Comparison of ENCODE assay signal across 13 cellular contexts in the genomic region with DNA sequence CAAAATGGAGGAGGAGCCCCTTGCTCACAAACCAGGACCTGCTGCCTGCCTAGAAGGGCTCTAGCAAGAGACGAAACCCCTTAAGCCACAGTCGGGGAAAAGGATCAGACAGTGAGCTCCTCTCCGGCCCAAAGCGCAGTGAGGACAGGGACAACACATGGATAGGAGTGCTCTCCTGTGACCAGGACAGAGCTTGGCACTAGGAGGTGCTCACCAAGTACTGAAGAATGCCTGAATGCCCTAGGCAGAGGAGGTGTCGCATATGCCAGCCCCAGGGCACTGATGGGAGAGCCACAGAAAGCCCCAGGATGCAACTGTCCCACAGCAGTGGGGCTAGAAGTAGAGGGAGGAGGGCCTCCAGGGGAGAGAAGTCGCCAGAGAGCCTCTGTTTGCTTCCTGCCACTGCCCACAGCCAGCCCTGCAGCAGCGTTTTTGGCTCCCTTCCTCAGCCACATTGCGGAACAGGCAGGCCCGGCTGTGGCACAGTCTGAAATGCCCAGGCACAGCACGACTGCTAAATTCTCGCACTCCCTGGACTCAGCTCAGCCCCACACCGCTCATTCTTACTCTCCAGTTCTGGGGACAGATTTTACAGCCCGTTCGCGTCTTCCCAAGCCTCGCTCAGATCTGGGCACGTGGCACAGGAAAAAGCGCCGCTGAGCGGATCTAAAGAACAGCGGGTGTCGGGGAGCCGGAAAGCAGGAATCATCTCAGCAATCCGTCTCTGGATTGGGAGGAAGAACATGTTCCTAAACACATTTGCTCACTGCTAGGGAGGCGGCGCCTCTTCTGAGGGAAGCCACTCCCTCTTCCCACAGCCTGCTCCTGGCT.
A peak's percentile ranks its signal among the peaks of the same experiment; 100 is the strongest.
DNase-seq lines count a peak whose midpoint lies in the region; TF ChIP-seq lines count a peak whose summit lies in the region.
"Had no signal": no experiment of that assay in that cellular context is flagged by ENCODE, and none has a peak within 500 bp of the region (broad histone marks: within the 10 kb centered on the region; RNA-seq: fewer than 3 reads in every experiment).

No MANE protein-coding gene starts in this region.

- peaks cover 3% of the 10 kb centered on the region for H3K9me3 Mint-ChIP-seq in neural crest cell
- H3K9me3 Mint-ChIP-seq: activated B cell treated with CpG ODN at 0.5 μM for 24 hours had no signal

- H3K4me1 Mint-ChIP-seq in neural crest cell: peaks cover 39% of the 10 kb centered on the region
- H3K4me1 Mint-ChIP-seq: activated B cell treated with CpG ODN at 0.5 μM for 24 hours, naive B cell had no signal

- no peak overlapping the region for H3K4me3 Mint-ChIP-seq in neural crest cell
- H3K4me3 Mint-ChIP-seq: activated B cell treated with CpG ODN at 0.5 μM for 24 hours, naive B cell had no signal

- TF ChIP-seq CTCF in epithelial cell of proximal tubule (conservative IDR thresholded peaks at IDR 0.05; ENCODE audit: low read depth, low read length) (peak; percentile 40), neural crest cell (conservative IDR thresholded peaks at IDR 0.05) (no peak)

- peak; percentile 43 for DNase-seq in AG20443 (ENCODE audit: low spot score)
- DNase-seq in Kasumi-1 (lab: John Stamatoyannopoulos, UW): peak; percentile 95
- no peak for DNase-seq in epithelial cell of proximal tubule (ENCODE audit: low read depth)
- no peak for DNase-seq in neural crest cell (ENCODE audit: low read depth, low spot score)
- no peak for DNase-seq in NCI-H1930 (lab: John Stamatoyannopoulos, UW)
- DNase-seq in germinal center (ENCODE audit: low spot score): no peak
- DNase-seq in stimulated activated CD4-positive, alpha-beta T cell treated with anti-CD3 and anti-CD28 coated beads, Interleukin-4, amount 100 ng/mL, for 1 hour: no peak
- no peak for DNase-seq in NCI-H2107 treated with DMSO at 0.1 percent for 48 hours (lab: John Stamatoyannopoulos, UW; ENCODE audit: unreplicated experiment)
- DNase-seq: activated B cell treated with CpG ODN at 0.5 μM for 24 hours; activated T-cell treated with anti-CD3 and anti-CD28 coated beads, Interleukin-2, amount 50 U/mL, for 1 hour; naive B cell; NCI-H1105 had no signal

- H3K36me3 Mint-ChIP-seq in neural crest cell (ENCODE audit: low read depth): no peaks in the 10 kb centered on the region
- H3K36me3 Mint-ChIP-seq: naive B cell had no signal

- H3K27me3 Mint-ChIP-seq in neural crest cell (ENCODE audit: low read depth): peaks cover 3% of the 10 kb centered on the region

- peak overlapping the region; percentile 30 for H3K4me3 ChIP-seq in epithelial cell of proximal tubule (ENCODE audit: low read depth, low read length)
- H3K4me3 ChIP-seq: SK-N-MC had no signal

- peak overlapping the region; percentile 59 for H3K27ac Mint-ChIP-seq in neural crest cell (ENCODE audit: unreplicated experiment)
- H3K27ac Mint-ChIP-seq: activated B cell treated with CpG ODN at 0.5 μM for 24 hours had no signal

Comparison
In these comparisons a context has a peak if more than half of its experiments do, and no peak if none do; other contexts are left out.
1. DNase-seq: peak in AG20443 (single experiment) and Kasumi-1 (2 of 2); none in epithelial cell of proximal tubule (single experiment), neural crest cell (single experiment), NCI-H1930 (0 of 2), germinal center (single experiment), stimulated activated CD4-positive, alpha-beta T cell treated with anti-CD3 and anti-CD28 coated beads, Interleukin-4, amount 100 ng/mL, for 1 hour (single experiment) and NCI-H2107 treated with DMSO at 0.1 percent for 48 hours (single experiment).